ENCODE assay signal across 8 cellular contexts in genomic region chr15:35751421-35752133, GRCh38.
A peak's percentile ranks its signal among the peaks of the same experiment; 100 is the strongest.
DNase-seq lines count a peak whose midpoint lies in the region; ATAC-seq, FAIRE-seq and TF ChIP-seq lines count a peak whose summit lies in the region.

No MANE protein-coding gene starts in this region.

- FAIRE-seq in keratinocyte (lab: Jason Lieb, UNC), result peak; percentile 93

- no peaks in the 10 kb centered on the region for H3K36me3 ChIP-seq in keratinocyte (ENCODE audit: control insufficient read depth in 2 of 2, extremely low read depth in 1 of 2, insufficient read depth in 2 of 2, low read length in 2 of 2)

- peak; percentile 80 for ATAC-seq in GM21786 (IDR thresholded peaks at IDR 0.05; ENCODE audit: unreplicated experiment)

- H4K20me1 ChIP-seq in keratinocyte (ENCODE audit: control insufficient read depth, extremely low read depth, insufficient read depth, low read length), result no peaks in the 10 kb centered on the region

- no peaks in the 10 kb centered on the region for H3K27me3 ChIP-seq in keratinocyte (ENCODE audit: control insufficient read depth, extremely low read depth, insufficient read depth, low read length)

- H3K9ac ChIP-seq in keratinocyte (ENCODE audit: control insufficient read depth, extremely low read depth, insufficient read depth, low read length), result no peak overlapping the region

- TF ChIP-seq CTCF in keratinocyte (optimal IDR thresholded peaks at IDR 0.05 in 1 of 3, IDR thresholded peaks at IDR 0.05 in 1 of 3, conservative IDR thresholded peaks at IDR 0.05 in 1 of 3; ENCODE audit: extremely low read depth in 1 of 3, insufficient read depth in 2 of 3, low read length in 3 of 3), result peak; percentile 75 to 81 (median 81)

- no peaks in the 10 kb centered on the region for H3K9me3 ChIP-seq in keratinocyte (ENCODE audit: control insufficient read depth, low read depth, low read length)

- DNase-seq in DMS114 treated with DMSO at 0.1 percent for 48 hours (lab: John Stamatoyannopoulos, UW; ENCODE audit: unreplicated experiment) (peak; percentile 85), NCI-H128 (lab: John Stamatoyannopoulos, UW; ENCODE audit: unreplicated experiment) (peak; percentile 56), SW480 (ENCODE audit: low spot score) (peak; percentile 48), T47D (ENCODE audit: low read depth in 1 of 2, low spot score in 1 of 2) (peak; percentile 25 to 79), keratinocyte (ENCODE audit: low read depth, low spot score) (no peak)
- peak; percentile 11 to 33 for DNase-seq in stimulated activated CD4-positive, alpha-beta T cell treated with anti-CD3 and anti-CD28 coated beads, Interleukin-15, amount 100 ng/mL, for 48 hours (ENCODE audit: low read depth in 2 of 2)
- DNase-seq in stimulated activated naive CD4-positive, alpha-beta T cell treated with Interleukin-2 at 50 U/mL for 16 hours (lab: John Stamatoyannopoulos, UW), result no peak

- H2AFZ ChIP-seq in keratinocyte (ENCODE audit: control insufficient read depth, low read length), result peak overlapping the region; percentile 81

- no peak overlapping the region for H3K27ac ChIP-seq in keratinocyte (ENCODE audit: control insufficient read depth, insufficient read depth, low read length)

- H3K79me2 ChIP-seq in keratinocyte (ENCODE audit: control insufficient read depth, insufficient read depth, low read length), result no peaks in the 10 kb centered on the region

- dilution Hi-C loops in keratinocyte (cut with MboI; ENCODE audit: extremely low pct_ligation_motif_present, low sequenced_read_pairs), result no loop called here

- no peaks in the 10 kb centered on the region for H3K4me1 ChIP-seq in keratinocyte (ENCODE audit: control insufficient read depth, extremely low read depth, insufficient read depth, low read length)

- H3K4me3 ChIP-seq in keratinocyte (ENCODE audit: control insufficient read depth in 2 of 3, extremely low read depth in 1 of 3, insufficient read depth in 2 of 3, low read depth in 1 of 3, low read length in 3 of 3), result no peak overlapping the region

- H3K4me2 ChIP-seq in keratinocyte (ENCODE audit: control insufficient read depth, extremely low read depth, insufficient read depth, low read depth, low read length), result peak overlapping the region; percentile 35

- in situ Hi-C loops in T47D (cut with HindIII; ENCODE audit: low pct_unique_long_range_greater_than_20kb, low sequenced_read_pairs), result no loop called here

- no peaks in the 10 kb centered on the region for H3K9me1 ChIP-seq in keratinocyte (ENCODE audit: control insufficient read depth, extremely low read depth, insufficient read depth, low read length)

Comparison
In these comparisons a context has a peak if more than half of its experiments do, and no peak if none do; other contexts are left out.
1. DNase-seq: peak in DMS114 treated with DMSO at 0.1 percent for 48 hours (single experiment), NCI-H128 (single experiment), SW480 (single experiment), T47D (2 of 2) and stimulated activated CD4-positive, alpha-beta T cell treated with anti-CD3 and anti-CD28 coated beads, Interleukin-15, amount 100 ng/mL, for 48 hours (2 of 2); none in keratinocyte (single experiment) and stimulated activated naive CD4-positive, alpha-beta T cell treated with Interleukin-2 at 50 U/mL for 16 hours (single experiment).